33 cellular contexts compared by ENCODE assay signal in the genomic region with DNA sequence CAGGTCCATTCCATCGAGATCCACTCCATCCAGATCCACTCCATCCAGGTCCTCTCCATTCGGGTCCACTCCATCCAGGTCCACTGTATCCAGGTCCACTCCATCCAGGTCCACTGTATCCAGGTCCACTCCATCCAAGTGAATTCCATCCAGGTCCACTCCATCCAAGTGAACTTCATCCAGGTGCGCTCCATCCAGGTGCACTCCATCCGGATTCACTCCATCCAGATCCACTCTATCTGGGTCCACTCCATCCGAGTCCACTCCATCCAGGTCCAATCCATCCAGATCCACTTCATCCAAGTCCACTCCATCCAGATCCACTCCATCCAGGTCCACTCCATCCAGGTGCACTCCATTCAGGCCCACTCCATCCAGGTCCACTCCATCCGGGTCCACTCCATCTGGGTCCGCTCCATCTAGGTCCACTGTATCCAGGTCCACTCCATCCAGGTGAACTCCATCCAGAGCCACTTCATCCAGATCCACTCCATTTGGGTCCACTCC.
"Had no signal": no experiment of that assay in that cellular context is flagged by ENCODE, and none has a peak within 500 bp of the region (broad histone marks: within the 10 kb centered on the region; RNA-seq: fewer than 3 reads in every experiment).

No MANE protein-coding gene starts in this region.

- H3K4me1 ChIP-seq: adrenal gland, Peyer's patch had no signal

- H3K4me3 ChIP-seq: adrenal gland, Peyer's patch had no signal

- H3K9me3 ChIP-seq: adrenal gland, Peyer's patch had no signal

- ATAC-seq: activated CD4-positive, alpha-beta T cell treated with anti-CD3 and anti-CD28 coated beads for 36 hours; activated CD8-positive, alpha-beta T cell treated with anti-CD3 and anti-CD28 coated beads, Interleukin-2, amount 10 ng/mL, durations not matched to agents 7 days and 5 days; activated T-cell treated with anti-CD3 and anti-CD28 coated beads, Interleukin-2, amount 50 U/mL, for 4 hours; PC-3 had no signal

- H3K27ac ChIP-seq: adrenal gland, KMS-11, Peyer's patch, WERI-Rb-1 had no signal

- H3K27ac Mint-ChIP-seq: activated CD4-positive, alpha-beta T cell treated with anti-CD3 and anti-CD28 coated beads for 36 hours; activated CD4-positive, alpha-beta T cell treated with anti-CD3 and anti-CD28 coated beads, Interleukin-2, amount 10 ng/mL, durations not matched to agents 7 days and 5 days; activated CD8-positive, alpha-beta T cell treated with anti-CD3 and anti-CD28 coated beads, Interleukin-2, amount 10 ng/mL, durations not matched to agents 7 days and 5 days; activated naive CD4-positive, alpha-beta T cell treated with anti-CD3 and anti-CD28 coated beads, Interleukin-2, amount 10 ng/mL, durations not matched to agents 7 days and 5 days; activated naive CD8-positive, alpha-beta T cell treated with anti-CD3 and anti-CD28 coated beads, Interleukin-2, amount 10 ng/mL, durations not matched to agents 7 days and 5 days; activated T-helper 1 cell treated with anti-CD3 and anti-CD28 coated beads, Interleukin-12 subunit alpha, Interleukin-12 subunit beta, Interleukin-2, Interleukin-4 antibody, amounts not matched to agents 30 ng/mL and 10 ng/mL and 1 ng/mL, durations not matched to agents 14 hours and 24 hours and 36 hours; brain had no signal

- H3K4me1 Mint-ChIP-seq: activated CD4-positive, alpha-beta T cell treated with anti-CD3 and anti-CD28 coated beads for 36 hours; activated CD4-positive, alpha-beta T cell treated with anti-CD3 and anti-CD28 coated beads, Interleukin-2, amount 10 ng/mL, durations not matched to agents 7 days and 5 days; activated naive CD4-positive, alpha-beta T cell treated with anti-CD3 and anti-CD28 coated beads, Interleukin-2, amount 10 ng/mL, durations not matched to agents 7 days and 5 days; brain had no signal

- H3K27me3 Mint-ChIP-seq: activated CD4-positive, alpha-beta T cell treated with anti-CD3 and anti-CD28 coated beads, Interleukin-2, amount 10 ng/mL, durations not matched to agents 7 days and 5 days had no signal

- H3K4me2 ChIP-seq: KMS-11 had no signal

- H3K36me3 Mint-ChIP-seq: activated naive CD4-positive, alpha-beta T cell treated with anti-CD3 and anti-CD28 coated beads, Interleukin-2, amount 10 ng/mL, durations not matched to agents 7 days and 5 days; activated naive CD8-positive, alpha-beta T cell treated with anti-CD3 and anti-CD28 coated beads, Interleukin-2, amount 10 ng/mL, durations not matched to agents 7 days and 5 days; brain had no signal

- H3K27me3 ChIP-seq: adrenal gland, Peyer's patch had no signal

- DNase-seq: activated CD4-positive, alpha-beta T cell treated with anti-CD3 and anti-CD28 coated beads for 36 hours; activated CD4-positive, alpha-beta T cell treated with anti-CD3 and anti-CD28 coated beads, Interleukin-2, amount 10 ng/mL, durations not matched to agents 7 days and 5 days; activated CD4-positive, alpha-beta T cell treated with anti-CD3 and anti-CD28 coated beads, Interleukin-2, amount 50 U/mL, for 48 hours; activated CD8-positive, alpha-beta memory T cell treated with anti-CD3 and anti-CD28 coated beads, Interleukin-2, amount 50 U/mL, for 4 hours; activated CD8-positive, alpha-beta T cell treated with anti-CD3 and anti-CD28 coated beads, Interleukin-2, amount 10 ng/mL, durations not matched to agents 7 days and 5 days; activated gamma-delta T cell treated with Interleukin-2 at 50 U/mL for 16 hours; activated naive CD4-positive, alpha-beta T cell treated with anti-CD3 and anti-CD28 coated beads, Interleukin-2, amount 10 ng/mL, durations not matched to agents 7 days and 5 days; activated naive CD8-positive, alpha-beta T cell treated with anti-CD3 and anti-CD28 coated beads, Interleukin-2, amount 10 ng/mL, durations not matched to agents 7 days and 5 days; activated T-cell treated with anti-CD3 and anti-CD28 coated beads for 4 hours; activated T-cell treated with anti-CD3 and anti-CD28 coated beads, Interleukin-2, amount 50 U/mL, for 4 hours; central memory CD4-positive, alpha-beta T cell; MM.1S; MV-4-11; NCI-H1092; NCI-H1436 treated with DMSO at 0.1 percent for 48 hours; NCI-H1694 treated with DMSO at 0.1 percent for 48 hours; NCI-H2029; NCI-H510A; NCI-H526; NCI-H748 treated with DMSO at 0.1 percent for 48 hours; NK-92 treated with Interleukin-12 subunit alpha and Interleukin-12 subunit beta, amount 100 ng/mL, for 24 hours; PC-3; Peyer's patch; RPMI8226; SW 1271; T-helper 1 cell; T-helper 2 cell; T-helper 9 cell; WERI-Rb-1 had no signal

- H3K36me3 ChIP-seq: adrenal gland, Peyer's patch, WERI-Rb-1 had no signal

- H3K4me3 Mint-ChIP-seq: activated CD4-positive, alpha-beta T cell treated with anti-CD3 and anti-CD28 coated beads for 36 hours; activated CD4-positive, alpha-beta T cell treated with anti-CD3 and anti-CD28 coated beads, Interleukin-2, amount 10 ng/mL, durations not matched to agents 7 days and 5 days; activated CD8-positive, alpha-beta T cell treated with anti-CD3 and anti-CD28 coated beads, Interleukin-2, amount 10 ng/mL, durations not matched to agents 7 days and 5 days; activated naive CD4-positive, alpha-beta T cell treated with anti-CD3 and anti-CD28 coated beads, Interleukin-2, amount 10 ng/mL, durations not matched to agents 7 days and 5 days; activated naive CD8-positive, alpha-beta T cell treated with anti-CD3 and anti-CD28 coated beads, Interleukin-2, amount 10 ng/mL, durations not matched to agents 7 days and 5 days; activated T-cell treated with anti-CD3 and anti-CD28 coated beads, Interleukin-2, amount 50 U/mL, for 4 hours; activated T-helper 1 cell treated with anti-CD3 and anti-CD28 coated beads, Interleukin-12 subunit alpha, Interleukin-12 subunit beta, Interleukin-2, Interleukin-4 antibody, amounts not matched to agents 30 ng/mL and 10 ng/mL and 1 ng/mL, durations not matched to agents 14 hours and 24 hours and 36 hours; brain had no signal
